ENCODE assay signal across 18 cellular contexts in genomic region chrX:10030570-10030969, GRCh38.
DNase-seq lines count a peak whose midpoint lies in the region; ATAC-seq, FAIRE-seq and TF ChIP-seq lines count a peak whose summit lies in the region.
"Had no signal": no experiment of that assay in that cellular context is flagged by ENCODE, and none has a peak within 500 bp of the region (broad histone marks: within the 10 kb centered on the region; RNA-seq: fewer than 3 reads in every experiment).

No MANE protein-coding gene starts in this region.

- DNase-seq in activated CD4-positive, CD25-positive, alpha-beta regulatory T cell treated with anti-CD3 and anti-CD28 coated beads, Interleukin-2, amount 50 U/mL, for 72 hours = no peak
- DNase-seq in astrocyte (ENCODE audit: low read depth) (peak; percentile 66), iris pigment epithelial cell (ENCODE audit: low read depth) (peak; percentile 57), iPS-NIHi11 (ENCODE audit: low spot score) (no peak)
- DNase-seq in stimulated activated effector memory CD8-positive, alpha-beta T cell treated with anti-CD3 and anti-CD28 coated beads, Interleukin-12 subunit alpha, Interleukin-12 subunit beta, amount 100 ng/mL, for 72 hours (ENCODE audit: low spot score in 2 of 2) = no peak
- no peak for DNase-seq in activated naive CD4-positive, alpha-beta T cell (lab: John Stamatoyannopoulos, UW)
- no peak for DNase-seq in activated T-helper 2 cell treated with anti-CD3 and anti-CD28 coated beads, Interferon-gamma antibody, Interleukin-2, Interleukin-4, amounts not matched to agents 10 μg/mL and 5 μg/mL and 100 μg/mL, durations not matched to agents 14 hours and 24 hours and 36 hours (ENCODE audit: low spot score)
- DNase-seq: activated CD4-positive, alpha-beta T cell treated with anti-CD3 and anti-CD28 coated beads for 4 hours; activated naive CD4-positive, alpha-beta T cell treated with anti-CD3 and anti-CD28 coated beads for 36 hours; NCI-H1694; NCI-H446; retina; uterus had no signal

- peak; percentile 41 to 56 for ATAC-seq in activated CD4-positive, CD25-positive, alpha-beta regulatory T cell treated with anti-CD3 and anti-CD28 coated beads, Interleukin-2, amount 50 U/mL, for 24 hours
- peak; percentile 76 for ATAC-seq in stimulated activated effector memory CD8-positive, alpha-beta T cell treated with anti-CD3 and anti-CD28 coated beads, Interleukin-12 subunit alpha, Interleukin-12 subunit beta, amount 100 ng/mL, for 72 hours
- ATAC-seq: HCT116 had no signal

- H3K36me3 ChIP-seq in astrocyte (ENCODE audit: insufficient read depth, low read length) = no peaks in the 10 kb centered on the region
- H3K36me3 ChIP-seq: SJSA1, uterus had no signal

- H3K4me3 Mint-ChIP-seq in astrocyte (ENCODE audit: unreplicated experiment) = no peak overlapping the region
- no peak overlapping the region for H3K4me3 Mint-ChIP-seq in stimulated activated effector memory CD8-positive, alpha-beta T cell treated with anti-CD3 and anti-CD28 coated beads, Interleukin-12 subunit alpha, Interleukin-12 subunit beta, amount 100 ng/mL, for 72 hours
- H3K4me3 Mint-ChIP-seq in activated T-helper 2 cell treated with anti-CD3 and anti-CD28 coated beads, Interferon-gamma antibody, Interleukin-2, Interleukin-4, amounts not matched to agents 10 μg/mL and 5 μg/mL and 100 μg/mL, durations not matched to agents 14 hours and 24 hours and 36 hours (ENCODE audit: low read depth) = no peak overlapping the region
- H3K4me3 Mint-ChIP-seq: activated naive CD4-positive, alpha-beta T cell treated with anti-CD3 and anti-CD28 coated beads for 36 hours; CD14-positive monocyte; dendritic cell treated with granulocyte-macrophage colony-stimulating factor and Interleukin-4, amounts not matched to agents 40 ng/mL and 50 ng/mL, for 4 days had no signal

- TF ChIP-seq CTCF in astrocyte (IDR thresholded peaks at IDR 0.05; ENCODE audit: insufficient read depth, low read depth, low read length) = no peak

- peaks cover 35% of the 10 kb centered on the region for H3K79me2 ChIP-seq in astrocyte (ENCODE audit: insufficient read depth, low read length)

- H3K36me3 Mint-ChIP-seq in astrocyte (ENCODE audit: low read depth, unreplicated experiment) = peaks cover 4% of the 10 kb centered on the region
- no peaks in the 10 kb centered on the region for H3K36me3 Mint-ChIP-seq in stimulated activated effector memory CD8-positive, alpha-beta T cell treated with anti-CD3 and anti-CD28 coated beads, Interleukin-12 subunit alpha, Interleukin-12 subunit beta, amount 100 ng/mL, for 72 hours
- H3K36me3 Mint-ChIP-seq in activated T-helper 2 cell treated with anti-CD3 and anti-CD28 coated beads, Interferon-gamma antibody, Interleukin-2, Interleukin-4, amounts not matched to agents 10 μg/mL and 5 μg/mL and 100 μg/mL, durations not matched to agents 14 hours and 24 hours and 36 hours (ENCODE audit: low read depth) = peaks cover 4% of the 10 kb centered on the region
- H3K36me3 Mint-ChIP-seq: CD14-positive monocyte had no signal

- H3K9me3 Mint-ChIP-seq in astrocyte (ENCODE audit: unreplicated experiment) = no peaks in the 10 kb centered on the region
- H3K9me3 Mint-ChIP-seq in stimulated activated effector memory CD8-positive, alpha-beta T cell treated with anti-CD3 and anti-CD28 coated beads, Interleukin-12 subunit alpha, Interleukin-12 subunit beta, amount 100 ng/mL, for 72 hours = no peaks in the 10 kb centered on the region
- H3K9me3 Mint-ChIP-seq in activated T-helper 2 cell treated with anti-CD3 and anti-CD28 coated beads, Interferon-gamma antibody, Interleukin-2, Interleukin-4, amounts not matched to agents 10 μg/mL and 5 μg/mL and 100 μg/mL, durations not matched to agents 14 hours and 24 hours and 36 hours = no peaks in the 10 kb centered on the region
- H3K9me3 Mint-ChIP-seq: activated naive CD4-positive, alpha-beta T cell treated with anti-CD3 and anti-CD28 coated beads for 36 hours; dendritic cell treated with granulocyte-macrophage colony-stimulating factor and Interleukin-4, amounts not matched to agents 40 ng/mL and 50 ng/mL, for 4 days had no signal

- H3K4me1 ChIP-seq in astrocyte (ENCODE audit: insufficient read depth, low read length) = peaks cover 9% of the 10 kb centered on the region
- H3K4me1 ChIP-seq: uterus had no signal

- peak overlapping the region; percentile 16 for H3K4me2 ChIP-seq in astrocyte (ENCODE audit: low read length)

- H3K27me3 Mint-ChIP-seq in astrocyte (ENCODE audit: low read depth, unreplicated experiment) = no peaks in the 10 kb centered on the region
- H3K27me3 Mint-ChIP-seq in activated T-helper 2 cell treated with anti-CD3 and anti-CD28 coated beads, Interferon-gamma antibody, Interleukin-2, Interleukin-4, amounts not matched to agents 10 μg/mL and 5 μg/mL and 100 μg/mL, durations not matched to agents 14 hours and 24 hours and 36 hours (ENCODE audit: low read depth) = no peaks in the 10 kb centered on the region
- H3K27me3 Mint-ChIP-seq: dendritic cell treated with granulocyte-macrophage colony-stimulating factor and Interleukin-4, amounts not matched to agents 40 ng/mL and 50 ng/mL, for 4 days had no signal

- H2AFZ ChIP-seq in astrocyte (ENCODE audit: low read depth, low read length) = no peak overlapping the region

- FAIRE-seq in astrocyte (lab: Jason Lieb, UNC) = peak; percentile 78

- H3K4me1 Mint-ChIP-seq in astrocyte (ENCODE audit: low read depth, unreplicated experiment) = peaks cover 8% of the 10 kb centered on the region
- H3K4me1 Mint-ChIP-seq in stimulated activated effector memory CD8-positive, alpha-beta T cell treated with anti-CD3 and anti-CD28 coated beads, Interleukin-12 subunit alpha, Interleukin-12 subunit beta, amount 100 ng/mL, for 72 hours = peaks cover 26% of the 10 kb centered on the region
- H3K4me1 Mint-ChIP-seq in activated T-helper 2 cell treated with anti-CD3 and anti-CD28 coated beads, Interferon-gamma antibody, Interleukin-2, Interleukin-4, amounts not matched to agents 10 μg/mL and 5 μg/mL and 100 μg/mL, durations not matched to agents 14 hours and 24 hours and 36 hours (ENCODE audit: low read depth) = peaks cover 13% of the 10 kb centered on the region

- H4K20me1 ChIP-seq in astrocyte (ENCODE audit: insufficient read depth, low read length) = peaks cover 4% of the 10 kb centered on the region

- intact Hi-C loops in activated T-helper 2 cell treated with anti-CD3 and anti-CD28 coated beads, Interferon-gamma antibody, Interleukin-2, Interleukin-4, amounts not matched to agents 10 μg/mL and 5 μg/mL and 100 μg/mL, durations not matched to agents 14 hours and 24 hours and 36 hours (cut with micrococcal nuclease) = no loop called here

- H3K27ac Mint-ChIP-seq in astrocyte (ENCODE audit: unreplicated experiment) = peak overlapping the region; percentile 41
- peak overlapping the region; percentile 50 for H3K27ac Mint-ChIP-seq in stimulated activated effector memory CD8-positive, alpha-beta T cell treated with anti-CD3 and anti-CD28 coated beads, Interleukin-12 subunit alpha, Interleukin-12 subunit beta, amount 100 ng/mL, for 72 hours
- H3K27ac Mint-ChIP-seq in activated T-helper 2 cell treated with anti-CD3 and anti-CD28 coated beads, Interferon-gamma antibody, Interleukin-2, Interleukin-4, amounts not matched to agents 10 μg/mL and 5 μg/mL and 100 μg/mL, durations not matched to agents 14 hours and 24 hours and 36 hours = no peak overlapping the region
- H3K27ac Mint-ChIP-seq: activated naive CD4-positive, alpha-beta T cell treated with anti-CD3 and anti-CD28 coated beads for 36 hours; CD14-positive monocyte; dendritic cell treated with granulocyte-macrophage colony-stimulating factor and Interleukin-4, amounts not matched to agents 40 ng/mL and 50 ng/mL, for 4 days had no signal

- no peak overlapping the region for H3K27ac ChIP-seq in astrocyte (ENCODE audit: low read depth, low read length)
- H3K27ac ChIP-seq: SJSA1, uterus had no signal

- H3K9me3 ChIP-seq in astrocyte (ENCODE audit: insufficient read depth, low read depth, low read length) = no peaks in the 10 kb centered on the region
- H3K9me3 ChIP-seq: SJSA1, uterus had no signal

- H3K4me3 ChIP-seq in astrocyte (ENCODE audit: insufficient read depth, low read depth, low read length) = no peak overlapping the region
- H3K4me3 ChIP-seq: SJSA1, uterus had no signal

- H3K9ac ChIP-seq in astrocyte (ENCODE audit: low read length) = no peak overlapping the region

- no peaks in the 10 kb centered on the region for H3K27me3 ChIP-seq in astrocyte (ENCODE audit: insufficient read depth, low read length)
- H3K27me3 ChIP-seq: SJSA1, uterus had no signal

Comparison
In these comparisons a context has a peak if more than half of its experiments do, and no peak if none do; other contexts are left out.
1. DNase-seq: peak in astrocyte (single experiment) and iris pigment epithelial cell (single experiment); none in activated CD4-positive, CD25-positive, alpha-beta regulatory T cell treated with anti-CD3 and anti-CD28 coated beads, Interleukin-2, amount 50 U/mL, for 72 hours (single experiment), stimulated activated effector memory CD8-positive, alpha-beta T cell treated with anti-CD3 and anti-CD28 coated beads, Interleukin-12 subunit alpha, Interleukin-12 subunit beta, amount 100 ng/mL, for 72 hours (0 of 2), iPS-NIHi11 (single experiment), activated naive CD4-positive, alpha-beta T cell (0 of 4) and activated T-helper 2 cell treated with anti-CD3 and anti-CD28 coated beads, Interferon-gamma antibody, Interleukin-2, Interleukin-4, amounts not matched to agents 10 μg/mL and 5 μg/mL and 100 μg/mL, durations not matched to agents 14 hours and 24 hours and 36 hours (single experiment).